1 cellular context compared by ENCODE assay signal in the genomic region with DNA sequence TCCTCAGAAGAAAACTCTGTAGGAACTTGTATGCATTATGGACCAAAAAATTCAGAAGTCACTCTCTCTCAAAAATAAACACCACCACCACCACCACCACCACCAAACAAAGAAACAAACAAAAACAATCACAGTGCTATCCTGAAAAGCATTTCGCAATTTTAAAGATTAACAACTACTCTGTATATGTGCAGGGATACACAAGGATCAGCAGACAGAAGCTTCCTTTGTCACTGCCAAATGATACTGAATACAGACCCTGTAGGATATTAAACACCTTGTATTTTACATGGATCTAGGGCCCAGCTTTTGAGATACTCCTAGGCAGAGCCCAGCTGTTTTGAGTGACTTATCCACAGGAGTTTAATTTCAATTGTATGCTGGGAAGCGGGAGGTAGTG.
A peak's percentile ranks its signal among the peaks of the same experiment; 100 is the strongest.
TF ChIP-seq lines count a peak whose summit lies in the region.

No MANE protein-coding gene starts in this region.

TF ChIP-seq in HepG2, 621 proteins besides CTCF, POLR2A, EP300 and RAD21 (continued from another document):
- TF ChIP-seq, protein P1, sequence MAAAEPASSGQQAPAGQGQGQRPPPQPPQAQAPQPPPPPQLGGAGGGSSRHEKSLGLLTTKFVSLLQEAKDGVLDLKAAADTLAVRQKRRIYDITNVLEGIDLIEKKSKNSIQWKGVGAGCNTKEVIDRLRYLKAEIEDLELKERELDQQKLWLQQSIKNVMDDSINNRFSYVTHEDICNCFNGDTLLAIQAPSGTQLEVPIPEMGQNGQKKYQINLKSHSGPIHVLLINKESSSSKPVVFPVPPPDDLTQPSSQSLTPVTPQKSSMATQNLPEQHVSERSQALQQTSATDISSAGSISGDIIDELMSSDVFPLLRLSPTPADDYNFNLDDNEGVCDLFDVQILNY (CRISPR knock-in tag; conservative IDR thresholded peaks at IDR 0.05): no peak
- TF ChIP-seq NCOA1 (CRISPR knock-in tag; IDR thresholded peaks at IDR 0.05) (no peak), FOXP1 (IDR thresholded peaks at IDR 0.05) (no peak), FOXP1 (CRISPR knock-in tag; IDR thresholded peaks at IDR 0.05) (0 out of 2 replicates have a peak, but pooled peaks have one; percentile 12), HDAC1 (CRISPR knock-in tag; IDR thresholded peaks at IDR 0.05) (no peak), ZFP36L2 (CRISPR knock-in tag; IDR thresholded peaks at IDR 0.05) (no peak), ZNF629 (CRISPR knock-in tag; conservative IDR thresholded peaks at IDR 0.05) (no peak), CEBPG (CRISPR knock-in tag; IDR thresholded peaks at IDR 0.05) (0 out of 2 replicates have a peak, but pooled peaks have one; percentile 5), NPAS2 (CRISPR knock-in tag; IDR thresholded peaks at IDR 0.05; ENCODE audit: borderline replicate concordance) (no peak), FOXO1 (CRISPR knock-in tag; IDR thresholded peaks at IDR 0.05) (no peak), ZNF510 (CRISPR knock-in tag; IDR thresholded peaks at IDR 0.05; ENCODE audit: low read depth) (no peak)
- TF ChIP-seq, protein P2, sequence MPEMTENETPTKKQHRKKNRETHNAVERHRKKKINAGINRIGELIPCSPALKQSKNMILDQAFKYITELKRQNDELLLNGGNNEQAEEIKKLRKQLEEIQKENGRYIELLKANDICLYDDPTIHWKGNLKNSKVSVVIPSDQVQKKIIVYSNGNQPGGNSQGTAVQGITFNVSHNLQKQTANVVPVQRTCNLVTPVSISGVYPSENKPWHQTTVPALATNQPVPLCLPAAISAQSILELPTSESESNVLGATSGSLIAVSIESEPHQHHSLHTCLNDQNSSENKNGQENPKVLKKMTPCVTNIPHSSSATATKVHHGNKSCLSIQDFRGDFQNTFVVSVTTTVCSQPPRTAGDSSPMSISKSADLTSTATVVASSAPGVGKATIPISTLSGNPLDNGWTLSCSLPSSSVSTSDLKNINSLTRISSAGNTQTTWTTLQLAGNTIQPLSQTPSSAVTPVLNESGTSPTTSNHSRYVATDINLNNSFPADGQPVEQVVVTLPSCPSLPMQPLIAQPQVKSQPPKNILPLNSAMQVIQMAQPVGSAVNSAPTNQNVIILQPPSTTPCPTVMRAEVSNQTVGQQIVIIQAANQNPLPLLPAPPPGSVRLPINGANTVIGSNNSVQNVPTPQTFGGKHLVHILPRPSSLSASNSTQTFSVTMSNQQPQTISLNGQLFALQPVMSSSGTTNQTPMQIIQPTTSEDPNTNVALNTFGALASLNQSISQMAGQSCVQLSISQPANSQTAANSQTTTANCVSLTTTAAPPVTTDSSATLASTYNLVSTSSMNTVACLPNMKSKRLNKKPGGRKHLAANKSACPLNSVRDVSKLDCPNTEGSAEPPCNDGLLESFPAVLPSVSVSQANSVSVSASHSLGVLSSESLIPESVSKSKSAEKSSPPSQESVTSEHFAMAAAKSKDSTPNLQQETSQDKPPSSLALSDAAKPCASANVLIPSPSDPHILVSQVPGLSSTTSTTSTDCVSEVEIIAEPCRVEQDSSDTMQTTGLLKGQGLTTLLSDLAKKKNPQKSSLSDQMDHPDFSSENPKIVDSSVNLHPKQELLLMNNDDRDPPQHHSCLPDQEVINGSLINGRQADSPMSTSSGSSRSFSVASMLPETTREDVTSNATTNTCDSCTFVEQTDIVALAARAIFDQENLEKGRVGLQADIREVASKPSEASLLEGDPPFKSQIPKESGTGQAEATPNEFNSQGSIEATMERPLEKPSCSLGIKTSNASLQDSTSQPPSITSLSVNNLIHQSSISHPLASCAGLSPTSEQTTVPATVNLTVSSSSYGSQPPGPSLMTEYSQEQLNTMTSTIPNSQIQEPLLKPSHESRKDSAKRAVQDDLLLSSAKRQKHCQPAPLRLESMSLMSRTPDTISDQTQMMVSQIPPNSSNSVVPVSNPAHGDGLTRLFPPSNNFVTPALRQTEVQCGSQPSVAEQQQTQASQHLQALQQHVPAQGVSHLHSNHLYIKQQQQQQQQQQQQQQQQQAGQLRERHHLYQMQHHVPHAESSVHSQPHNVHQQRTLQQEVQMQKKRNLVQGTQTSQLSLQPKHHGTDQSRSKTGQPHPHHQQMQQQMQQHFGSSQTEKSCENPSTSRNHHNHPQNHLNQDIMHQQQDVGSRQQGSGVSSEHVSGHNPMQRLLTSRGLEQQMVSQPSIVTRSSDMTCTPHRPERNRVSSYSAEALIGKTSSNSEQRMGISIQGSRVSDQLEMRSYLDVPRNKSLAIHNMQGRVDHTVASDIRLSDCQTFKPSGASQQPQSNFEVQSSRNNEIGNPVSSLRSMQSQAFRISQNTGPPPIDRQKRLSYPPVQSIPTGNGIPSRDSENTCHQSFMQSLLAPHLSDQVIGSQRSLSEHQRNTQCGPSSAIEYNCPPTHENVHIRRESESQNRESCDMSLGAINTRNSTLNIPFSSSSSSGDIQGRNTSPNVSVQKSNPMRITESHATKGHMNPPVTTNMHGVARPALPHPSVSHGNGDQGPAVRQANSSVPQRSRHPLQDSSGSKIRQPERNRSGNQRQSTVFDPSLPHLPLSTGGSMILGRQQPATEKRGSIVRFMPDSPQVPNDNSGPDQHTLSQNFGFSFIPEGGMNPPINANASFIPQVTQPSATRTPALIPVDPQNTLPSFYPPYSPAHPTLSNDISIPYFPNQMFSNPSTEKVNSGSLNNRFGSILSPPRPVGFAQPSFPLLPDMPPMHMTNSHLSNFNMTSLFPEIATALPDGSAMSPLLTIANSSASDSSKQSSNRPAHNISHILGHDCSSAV (CRISPR knock-in tag; IDR thresholded peaks at IDR 0.05; ENCODE audit: borderline replicate concordance): no peak
- TF ChIP-seq, protein P3, sequence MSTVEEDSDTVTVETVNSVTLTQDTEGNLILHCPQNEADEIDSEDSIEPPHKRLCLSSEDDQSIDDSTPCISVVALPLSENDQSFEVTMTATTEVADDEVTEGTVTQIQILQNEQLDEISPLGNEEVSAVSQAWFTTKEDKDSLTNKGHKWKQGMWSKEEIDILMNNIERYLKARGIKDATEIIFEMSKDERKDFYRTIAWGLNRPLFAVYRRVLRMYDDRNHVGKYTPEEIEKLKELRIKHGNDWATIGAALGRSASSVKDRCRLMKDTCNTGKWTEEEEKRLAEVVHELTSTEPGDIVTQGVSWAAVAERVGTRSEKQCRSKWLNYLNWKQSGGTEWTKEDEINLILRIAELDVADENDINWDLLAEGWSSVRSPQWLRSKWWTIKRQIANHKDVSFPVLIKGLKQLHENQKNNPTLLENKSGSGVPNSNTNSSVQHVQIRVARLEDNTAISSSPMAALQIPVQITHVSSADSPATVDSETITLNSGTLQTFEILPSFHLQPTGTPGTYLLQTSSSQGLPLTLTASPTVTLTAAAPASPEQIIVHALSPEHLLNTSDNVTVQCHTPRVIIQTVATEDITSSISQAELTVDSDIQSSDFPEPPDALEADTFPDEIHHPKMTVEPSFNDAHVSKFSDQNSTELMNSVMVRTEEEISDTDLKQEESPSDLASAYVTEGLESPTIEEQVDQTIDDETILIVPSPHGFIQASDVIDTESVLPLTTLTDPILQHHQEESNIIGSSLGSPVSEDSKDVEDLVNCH (CRISPR knock-in tag; IDR thresholded peaks at IDR 0.05): no peak
- TF ChIP-seq, protein P4, sequence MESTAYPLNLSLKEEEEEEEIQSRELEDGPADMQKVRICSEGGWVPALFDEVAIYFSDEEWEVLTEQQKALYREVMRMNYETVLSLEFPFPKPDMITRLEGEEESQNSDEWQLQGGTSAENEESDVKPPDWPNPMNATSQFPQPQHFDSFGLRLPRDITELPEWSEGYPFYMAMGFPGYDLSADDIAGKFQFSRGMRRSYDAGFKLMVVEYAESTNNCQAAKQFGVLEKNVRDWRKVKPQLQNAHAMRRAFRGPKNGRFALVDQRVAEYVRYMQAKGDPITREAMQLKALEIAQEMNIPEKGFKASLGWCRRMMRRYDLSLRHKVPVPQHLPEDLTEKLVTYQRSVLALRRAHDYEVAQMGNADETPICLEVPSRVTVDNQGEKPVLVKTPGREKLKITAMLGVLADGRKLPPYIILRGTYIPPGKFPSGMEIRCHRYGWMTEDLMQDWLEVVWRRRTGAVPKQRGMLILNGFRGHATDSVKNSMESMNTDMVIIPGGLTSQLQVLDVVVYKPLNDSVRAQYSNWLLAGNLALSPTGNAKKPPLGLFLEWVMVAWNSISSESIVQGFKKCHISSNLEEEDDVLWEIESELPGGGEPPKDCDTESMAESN (CRISPR knock-in tag; conservative IDR thresholded peaks at IDR 0.05): no peak
